Comparison of ENCODE assay signal across 29 cellular contexts in genomic region chr7:46960974-46961373, GRCh38.
A peak's percentile ranks its signal among the peaks of the same experiment; 100 is the strongest.
DNase-seq lines count a peak whose midpoint lies in the region; ATAC-seq and FAIRE-seq lines count a peak whose summit lies in the region.
"Had no signal": no experiment of that assay in that cellular context is flagged by ENCODE, and none has a peak within 500 bp of the region (broad histone marks: within the 10 kb centered on the region; RNA-seq: fewer than 3 reads in every experiment).

No MANE protein-coding gene starts in this region.

- no peak overlapping the region for H3K4me3 ChIP-seq in mesenchymal stem cell (ENCODE audit: insufficient read depth in 1 of 2, low read depth in 1 of 2, low read length in 2 of 2)
- H3K4me3 ChIP-seq: GM23338, K562, PC-9 had no signal

- H2AK5ac ChIP-seq in mesenchymal stem cell (ENCODE audit: low read length, severe bottlenecking), result no peak overlapping the region

- no peak overlapping the region for H3K4ac ChIP-seq in mesenchymal stem cell (ENCODE audit: low read depth in 1 of 2, low read length in 2 of 2)

- intact Hi-C loops in Right ventricle myocardium superior (cut with DNase I), result no loop called here
- intact Hi-C loops in Right ventricle myocardium inferior (cut with DNase I), result no loop called here

- no peak overlapping the region for H3K9ac ChIP-seq in mesenchymal stem cell (ENCODE audit: low read length)

- no peaks in the 10 kb centered on the region for H3K79me1 ChIP-seq in mesenchymal stem cell (replicated peaks; ENCODE audit: low read length, poor library complexity, severe bottlenecking)

- no peak overlapping the region for H3K4me2 ChIP-seq in mesenchymal stem cell (ENCODE audit: low read length, poor library complexity, severe bottlenecking)
- H3K4me2 ChIP-seq: GM23338, PC-9 had no signal

- H3K23ac ChIP-seq in mesenchymal stem cell (ENCODE audit: low read length in 2 of 2), result no peak overlapping the region

- H2BK15ac ChIP-seq in mesenchymal stem cell (ENCODE audit: low read depth, poor library complexity, severe bottlenecking), result no peak overlapping the region

- no peak overlapping the region for H4K91ac ChIP-seq in mesenchymal stem cell (ENCODE audit: low read length)

- no peak overlapping the region for H3K14ac ChIP-seq in mesenchymal stem cell (ENCODE audit: low read length in 2 of 2)

- H2AFZ ChIP-seq in mesenchymal stem cell (ENCODE audit: low read depth, low read length), result no peak overlapping the region
- H2AFZ ChIP-seq: GM23338, PC-9 had no signal

- H3K27me3 ChIP-seq in mesenchymal stem cell (ENCODE audit: control insufficient read depth in 1 of 2, insufficient read depth in 1 of 2, low read length in 2 of 2), result no peaks in the 10 kb centered on the region

- H3K27ac ChIP-seq in mesenchymal stem cell (ENCODE audit: low read length, poor library complexity, severe bottlenecking), result no peak overlapping the region
- H3K27ac ChIP-seq: PC-9 had no signal

- no peak overlapping the region for H4K8ac ChIP-seq in mesenchymal stem cell (ENCODE audit: low read length)

- H2BK12ac ChIP-seq in mesenchymal stem cell (ENCODE audit: low read length in 2 of 2), result no peak overlapping the region

- no peaks in the 10 kb centered on the region for H3K36me3 ChIP-seq in mesenchymal stem cell (ENCODE audit: control insufficient read depth in 1 of 2, insufficient read depth in 2 of 2, low read depth in 1 of 2, low read length in 2 of 2)

- H3K4me1 ChIP-seq in mesenchymal stem cell (ENCODE audit: control insufficient read depth, insufficient read depth, low read depth, low read length), result no peaks in the 10 kb centered on the region

- ATAC-seq in Right ventricle myocardium superior (ENCODE audit: poor library complexity) (peak; percentile 41), Right ventricle myocardium inferior (no peak), HG03097 (IDR thresholded peaks at IDR 0.05; ENCODE audit: low FRiP score, unreplicated experiment) (no peak), GM18873 (IDR thresholded peaks at IDR 0.05; ENCODE audit: low FRiP score, unreplicated experiment) (no peak)
- ATAC-seq: GM23338, K562 had no signal

- FAIRE-seq in endometrium (lab: Jason Lieb, UNC), result peak; percentile 76
- FAIRE-seq: GM12892, HTR-8/SVneo, K562 had no signal

- H3K9me3 ChIP-seq in mesenchymal stem cell (ENCODE audit: control insufficient read depth, low read length), result peaks cover 50% of the 10 kb centered on the region

- no peak overlapping the region for H2BK5ac ChIP-seq in mesenchymal stem cell (ENCODE audit: low read depth, low read length, poor library complexity, severe bottlenecking)

- H3K18ac ChIP-seq in mesenchymal stem cell (ENCODE audit: low read depth in 1 of 2, low read length in 2 of 2), result no peak overlapping the region

- no peak overlapping the region for H2BK120ac ChIP-seq in mesenchymal stem cell (ENCODE audit: low read depth, low read length)

- 100% methylated on average over 1 of the region's 3 CpGs for WGBS in mesenchymal stem cell

- DNase-seq in Right ventricle myocardium superior, result no peak
- no peak for DNase-seq in Right ventricle myocardium inferior (ENCODE audit: missing footprints)
- DNase-seq in mesenchymal stem cell, result peak; percentile 16
- DNase-seq in NCI-H526 (lab: John Stamatoyannopoulos, UW), result no peak
- DNase-seq: 8988T; ACHN; CD4-positive, CD25-positive, alpha-beta regulatory T cell; DMS153; DND-41; H9; Kasumi-1; MV-4-11; NCI-H1105; NCI-H1436 treated with DMSO at 0.1 percent for 48 hours; NCI-H187 treated with DMSO at 0.1 percent for 48 hours; NCI-H2171 treated with DMSO at 0.1 percent for 48 hours; NCI-H345; NCI-H510A treated with DMSO at 0.1 percent for 48 hours; NCI-H82; NK-92 treated with Interleukin-12 subunit alpha and Interleukin-12 subunit beta, amount 100 ng/mL, for 24 hours; PC-9; SHP77 had no signal
